8 cellular contexts compared by ENCODE assay signal in genomic region chr4:83509156-83509585, GRCh38. TPM values are rescaled to one million over a fixed set of nuclear protein-coding genes. Genes with fewer than 3 reads are reported as not detected.
DNase-seq lines count a peak whose midpoint lies in the region; ATAC-seq and TF ChIP-seq lines count a peak whose summit lies in the region.
"Not testable (repeated sequence)": the region's sequence is repeated elsewhere in the genome, so short reads cannot be mapped to it uniquely, and the experiment has no call there.

No MANE protein-coding gene starts in this region.

- H3K36me3 Mint-ChIP-seq in activated CD4-positive, alpha-beta memory T cell treated with anti-CD3 and anti-CD28 coated beads, Interleukin-2, amount 10 ng/mL, durations not matched to agents 7 days and 5 days (ENCODE audit: low read depth), result not testable (repeated sequence)

- POLR2A ChIA-PET in activated CD4-positive, alpha-beta memory T cell treated with anti-CD3 and anti-CD28 coated beads, Interleukin-2, amount 10 ng/mL, durations not matched to agents 7 days and 5 days (lab: Charles Lee), result interaction anchor here (0.8 to 1.3 kb wide), 2 partner anchors 11 to 24 kb away, joined by 3 read pairs; partner anchors contain the start of gene ABRAXAS1

- not testable (repeated sequence) for H3K27ac ChIP-seq in KMS-11
- 0 out of 2 replicates have a peak overlapping the region, but pooled peaks have one; percentile 6 for H3K27ac ChIP-seq in OCI-LY3 (ENCODE audit: low read length)

- H3K4me3 ChIP-seq in KMS-11 (IDR thresholded peaks at IDR 0.05; ENCODE audit: insufficient read depth, low read depth, low read length); OCI-LY3 (ENCODE audit: low read length): not testable (repeated sequence)

- H3K9ac ChIP-seq in KMS-11; OCI-LY3 (ENCODE audit: low read length): not testable (repeated sequence)

- peaks cover 18% of the 10 kb centered on the region for H3K4me1 Mint-ChIP-seq in activated CD4-positive, alpha-beta memory T cell treated with anti-CD3 and anti-CD28 coated beads, Interleukin-2, amount 10 ng/mL, durations not matched to agents 7 days and 5 days

- H2AFZ ChIP-seq in KMS-11 (ENCODE audit: low read depth) (peak overlapping the region; percentile 56), OCI-LY3 (ENCODE audit: low read depth, low read length) (peak overlapping the region; percentile 100)

- CTCF ChIA-PET in activated CD4-positive, alpha-beta memory T cell treated with anti-CD3 and anti-CD28 coated beads, Interleukin-2, amount 10 ng/mL, durations not matched to agents 7 days and 5 days (lab: Charles Lee), result interaction anchor here (0.7 to 4.7 kb wide), 9 partner anchors 10 to 134 kb away, joined by 3 to 72 read pairs (median 5); no protein-coding TSS in a partner anchor

- intact Hi-C loops in sciatic nerve (cut with DNase I), result not testable (repeated sequence)

- not testable (repeated sequence) for H3K27me3 ChIP-seq in KMS-11 (ENCODE audit: insufficient read depth, low read depth); OCI-LY3 (ENCODE audit: low read depth, low read length)

- H3K36me3 ChIP-seq in KMS-11 (ENCODE audit: insufficient read depth); OCI-LY3 (replicated peaks; ENCODE audit: low read depth, low read length): not testable (repeated sequence)

- H3K27me3 Mint-ChIP-seq in activated CD4-positive, alpha-beta memory T cell treated with anti-CD3 and anti-CD28 coated beads, Interleukin-2, amount 10 ng/mL, durations not matched to agents 7 days and 5 days, result not testable (repeated sequence)

- H3K4me3 Mint-ChIP-seq in activated CD4-positive, alpha-beta memory T cell treated with anti-CD3 and anti-CD28 coated beads, Interleukin-2, amount 10 ng/mL, durations not matched to agents 7 days and 5 days, result not testable (repeated sequence)

- not testable (repeated sequence) for H3K9me3 Mint-ChIP-seq in activated CD4-positive, alpha-beta memory T cell treated with anti-CD3 and anti-CD28 coated beads, Interleukin-2, amount 10 ng/mL, durations not matched to agents 7 days and 5 days

- H3K4me1 ChIP-seq in KMS-11 (ENCODE audit: low read depth, poor library complexity, severe bottlenecking), result not testable (repeated sequence)
- H3K4me1 ChIP-seq in OCI-LY3 (ENCODE audit: low read length), result peaks cover 17% of the 10 kb centered on the region

- not testable (repeated sequence) for H3K9me3 ChIP-seq in OCI-LY3 (ENCODE audit: insufficient read depth, low read length)

- TF ChIP-seq CTCF in KMS-11 (conservative IDR thresholded peaks at IDR 0.05; ENCODE audit: low read depth, low read length) (peak; percentile 94), OCI-LY3 (IDR thresholded peaks at IDR 0.05; ENCODE audit: low read depth, low read length) (peak; percentile 78)

- not testable (repeated sequence) for H3K27ac Mint-ChIP-seq in activated CD4-positive, alpha-beta memory T cell treated with anti-CD3 and anti-CD28 coated beads, Interleukin-2, amount 10 ng/mL, durations not matched to agents 7 days and 5 days

- H3K79me2 ChIP-seq in KMS-11 (ENCODE audit: insufficient read depth, low read depth); OCI-LY3 (ENCODE audit: low read length): not testable (repeated sequence)

- DNase-seq in GM03348 (ENCODE audit: low spot score) (peak; percentile 52), cerebellar cortex (ENCODE audit: low spot score) (peak; percentile 52), iPS-NIHi11 (ENCODE audit: low spot score) (peak; percentile 63), sciatic nerve (ENCODE audit: low spot score) (peak; percentile 63), ureter (ENCODE audit: low spot score) (peak; percentile 67)
- DNase-seq in activated CD4-positive, alpha-beta memory T cell treated with anti-CD3 and anti-CD28 coated beads, Interleukin-2, amount 10 ng/mL, durations not matched to agents 7 days and 5 days, result peak; percentile 68

- H3K4me2 ChIP-seq in KMS-11, result not testable (repeated sequence)
- H3K4me2 ChIP-seq in OCI-LY3 (ENCODE audit: low read length), result peak overlapping the region; percentile 3; the same call in 1 of the 2 replicates

- H4K20me1 ChIP-seq in KMS-11 (ENCODE audit: insufficient read depth); OCI-LY3 (ENCODE audit: insufficient read depth, low read length): not testable (repeated sequence)

- not testable (repeated sequence) for ATAC-seq in sciatic nerve

RNA-seq across cellular contexts. Expression of gene ABRAXAS1, which starts 24.3 kb away (rescaled TPM):
- total RNA-seq in activated CD4-positive, alpha-beta memory T cell treated with anti-CD3 and anti-CD28 coated beads, Interleukin-2, amount 10 ng/mL, durations not matched to agents 7 days and 5 days, result 10 to 100 TPM; 11.2 to 13.7 TPM
- total RNA-seq in sciatic nerve (18.8 TPM), ureter (12.7 TPM)

RNA-seq across cellular contexts. Expression of gene GPAT3, which starts 26.7 kb away (rescaled TPM):
- 10 to 100 TPM; 27.2 to 27.7 TPM for total RNA-seq in activated CD4-positive, alpha-beta memory T cell treated with anti-CD3 and anti-CD28 coated beads, Interleukin-2, amount 10 ng/mL, durations not matched to agents 7 days and 5 days
- total RNA-seq in sciatic nerve (7.8 TPM), ureter (3.3 TPM)

RNA-seq across cellular contexts. Expression of gene MRPS18C, which starts 53.3 kb away (rescaled TPM):
- total RNA-seq in activated CD4-positive, alpha-beta memory T cell treated with anti-CD3 and anti-CD28 coated beads, Interleukin-2, amount 10 ng/mL, durations not matched to agents 7 days and 5 days, result 10 to 100 TPM; 58.1 to 58.5 TPM
- total RNA-seq in sciatic nerve (37.0 TPM), ureter (42.8 TPM)

RNA-seq across cellular contexts. Expression of gene HELQ, which starts 53.5 kb away (rescaled TPM):
- total RNA-seq in activated CD4-positive, alpha-beta memory T cell treated with anti-CD3 and anti-CD28 coated beads, Interleukin-2, amount 10 ng/mL, durations not matched to agents 7 days and 5 days, result 10 to 100 TPM; 16.4 to 17.8 TPM
- 18.7 TPM for total RNA-seq in sciatic nerve
- 15.9 TPM for total RNA-seq in ureter
